Comparison of ENCODE assay signal across 17 cellular contexts in the genomic region with DNA sequence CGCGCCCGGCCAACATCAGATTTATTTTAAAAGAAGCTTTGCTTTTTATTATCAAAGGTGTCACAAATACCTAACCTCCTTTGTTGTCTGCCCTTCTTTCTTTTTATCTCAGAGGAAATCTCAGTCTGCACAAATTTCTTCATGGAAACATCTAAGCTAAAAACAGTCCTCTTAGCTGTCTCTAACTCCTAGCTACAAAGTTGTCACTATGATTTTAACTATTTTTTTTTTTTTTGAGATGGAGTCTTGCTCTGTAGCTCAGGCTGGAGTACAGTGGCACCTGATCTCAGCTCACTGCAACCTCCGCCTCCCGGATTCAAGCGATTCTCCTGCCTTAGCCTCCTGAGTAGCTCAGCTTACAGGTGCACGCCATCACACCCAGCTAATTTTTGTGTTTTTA. TPM values are rescaled to one million over a fixed set of nuclear protein-coding genes. Genes with fewer than 3 reads are reported as not detected.
DNase-seq lines count a peak whose midpoint lies in the region; ATAC-seq and TF ChIP-seq lines count a peak whose summit lies in the region.
"Had no signal": no experiment of that assay in that cellular context is flagged by ENCODE, and none has a peak within 500 bp of the region (broad histone marks: within the 10 kb centered on the region; RNA-seq: fewer than 3 reads in every experiment).

No MANE protein-coding gene starts in this region.

- POLR2A ChIA-PET in PC-9 (lab: Charles Lee; ENCODE audit: unreplicated experiment): interaction anchor here (0.7 kb wide), 1 partner anchor 267 kb away, joined by 4 read pairs; no protein-coding TSS in a partner anchor

- no peak overlapping the region for H2AFZ ChIP-seq in PC-9

- no peak for TF ChIP-seq CTCF in PC-9 (conservative IDR thresholded peaks at IDR 0.05)
- TF ChIP-seq CTCF in brain (conservative IDR thresholded peaks at IDR 0.05): no peak
- no peak for TF ChIP-seq CTCF in type B pancreatic cell (conservative IDR thresholded peaks at IDR 0.05)

- CTCF ChIA-PET in PC-9 (lab: Charles Lee): interaction anchor here (0.6 kb wide), 2 partner anchors 97 to 438 kb away, joined by 3 read pairs; no protein-coding TSS in a partner anchor

- peak overlapping the region; percentile 56 for H3K4me3 Mint-ChIP-seq in activated naive CD4-positive, alpha-beta T cell treated with anti-CD3 and anti-CD28 coated beads, Interleukin-2, amount 50 U/mL, for 24 hours
- H3K4me3 Mint-ChIP-seq in brain (peak overlapping the region in 4 of 5 experiments; percentile 5 to 70 (median 62)), type B pancreatic cell (no peak overlapping the region)

- intact Hi-C loops in PC-9 (cut with micrococcal nuclease; ENCODE audit: unreplicated experiment) (no loop called here), aorta (cut with DNase I) (no loop called here)

- peaks cover 100% of the 10 kb centered on the region for H4K20me1 ChIP-seq in PC-9 (ENCODE audit: insufficient read depth)

- no peaks in the 10 kb centered on the region for H3K9me3 Mint-ChIP-seq in activated naive CD4-positive, alpha-beta T cell treated with anti-CD3 and anti-CD28 coated beads, Interleukin-2, amount 50 U/mL, for 24 hours
- peaks cover 0 to 5% (median 0%) of the 10 kb centered on the region in 5 experiments for H3K9me3 Mint-ChIP-seq in brain
- H3K9me3 Mint-ChIP-seq in type B pancreatic cell: no peaks in the 10 kb centered on the region

- H3K27me3 ChIP-seq in PC-9 (ENCODE audit: insufficient read depth, low read depth) (no peaks in the 10 kb centered on the region), aorta (ENCODE audit: control insufficient read depth in 1 of 2, insufficient read depth in 2 of 2, low read length in 1 of 2) (no peaks in the 10 kb centered on the region)
- H3K27me3 ChIP-seq: upper lobe of right lung had no signal

- H3K27ac Mint-ChIP-seq in activated naive CD4-positive, alpha-beta T cell treated with anti-CD3 and anti-CD28 coated beads, Interleukin-2, amount 50 U/mL, for 24 hours: peak overlapping the region; percentile 27
- peak overlapping the region in 2 of 5 experiments; percentile 61 to 66 for H3K27ac Mint-ChIP-seq in brain
- H3K27ac Mint-ChIP-seq in type B pancreatic cell: peak overlapping the region; percentile 56

- H3K4me1 ChIP-seq in PC-9 (replicated peaks; ENCODE audit: insufficient read depth) (peaks cover 38% of the 10 kb centered on the region), aorta (ENCODE audit: control insufficient read depth in 1 of 2, insufficient read depth in 2 of 2, low read length in 2 of 2) (peaks cover 0 to 4% of the 10 kb centered on the region in 2 donors)

- H3F3A ChIP-seq in PC-9 (ENCODE audit: insufficient read depth, low read depth): peaks cover 33% of the 10 kb centered on the region

- no peaks in the 10 kb centered on the region for H3K27me3 Mint-ChIP-seq in activated naive CD4-positive, alpha-beta T cell treated with anti-CD3 and anti-CD28 coated beads, Interleukin-2, amount 50 U/mL, for 24 hours
- H3K27me3 Mint-ChIP-seq in brain: no peaks in the 10 kb centered on the region
- H3K27me3 Mint-ChIP-seq in type B pancreatic cell: no peaks in the 10 kb centered on the region

- 97 to 99% methylated on average over 7 of the region's 7 CpGs for WGBS in aorta, 2 donors

- H3K4me2 ChIP-seq in PC-9: 0 out of 2 replicates have a peak overlapping the region, but pooled peaks have one; percentile 1

- H3K9me3 ChIP-seq in PC-9 (ENCODE audit: insufficient read depth, low read depth): no peaks in the 10 kb centered on the region
- no peaks in the 10 kb centered on the region for H3K9me3 ChIP-seq in aorta (ENCODE audit: control insufficient read depth, low read length)
- H3K9me3 ChIP-seq: Caco-2, upper lobe of right lung had no signal

- BruUV-seq in PC-9 (replicated peaks; lab: Mats Ljungman, UMichigan): no TSS peak

- H3K36me3 ChIP-seq in PC-9 (ENCODE audit: low read depth) (peaks cover 45% of the 10 kb centered on the region), aorta (ENCODE audit: control insufficient read depth in 1 of 2, insufficient read depth in 2 of 2, low read length in 1 of 2) (peaks cover 0 to 1% of the 10 kb centered on the region in 2 donors)

- peaks cover 100% of the 10 kb centered on the region for H3K79me2 ChIP-seq in PC-9 (ENCODE audit: low read depth)

- ATAC-seq in HG03039 (IDR thresholded peaks at IDR 0.05; ENCODE audit: unreplicated experiment): no peak
- ATAC-seq in aorta (ENCODE audit: low FRiP score): no peak
- no peak for ATAC-seq in HG02938 (IDR thresholded peaks at IDR 0.05; ENCODE audit: unreplicated experiment)
- ATAC-seq: upper lobe of right lung had no signal

- H3K4me3 ChIP-seq in PC-9: no peak overlapping the region
- H3K4me3 ChIP-seq in aorta (ENCODE audit: low read length in 2 of 2): no peak overlapping the region
- H3K4me3 ChIP-seq: upper lobe of right lung had no signal

- DNase-seq in activated naive CD4-positive, alpha-beta T cell treated with Interleukin-2 at 50 U/mL for 16 hours: no peak
- DNase-seq in PC-9 (no peak), type B pancreatic cell (ENCODE audit: extremely low spot score, unreplicated experiment) (no peak), aorta (no peak)
- DNase-seq: Caco-2; central memory CD4-positive, alpha-beta T cell; IMR-90; midbrain; MV-4-11; NCI-H1930; NCI-H510A; upper lobe of right lung; WERI-Rb-1 had no signal

- H3K4me1 Mint-ChIP-seq in activated naive CD4-positive, alpha-beta T cell treated with anti-CD3 and anti-CD28 coated beads, Interleukin-2, amount 50 U/mL, for 24 hours: peaks cover 79% of the 10 kb centered on the region
- H3K4me1 Mint-ChIP-seq in brain (peaks cover 85% of the 10 kb centered on the region), type B pancreatic cell (ENCODE audit: unreplicated experiment) (peaks cover 44% of the 10 kb centered on the region)

- H3K9me2 ChIP-seq in PC-9 (ENCODE audit: insufficient read depth): no peaks in the 10 kb centered on the region

- peaks cover 3% of the 10 kb centered on the region for H3K36me3 Mint-ChIP-seq in activated naive CD4-positive, alpha-beta T cell treated with anti-CD3 and anti-CD28 coated beads, Interleukin-2, amount 50 U/mL, for 24 hours
- H3K36me3 Mint-ChIP-seq in brain (peaks cover 65% of the 10 kb centered on the region), type B pancreatic cell (peaks cover 33% of the 10 kb centered on the region)

- no peak overlapping the region for H3K27ac ChIP-seq in PC-9
- H3K27ac ChIP-seq in aorta (ENCODE audit: low read depth in 1 of 2, low read length in 2 of 2): no peak overlapping the region
- H3K27ac ChIP-seq: upper lobe of right lung, WERI-Rb-1 had no signal

RNA-seq across cellular contexts. Expression of a gene that starts 7.3 kb away (rescaled TPM):
- total RNA-seq in PC-9 (2021) (77.0 and 112 TPM in 2 replicates), type B pancreatic cell (ENCODE audit: low replicate concordance) (97.9 and 116 TPM in 2 replicates), aorta (10 to 100 TPM; 74.9 to 98.7 TPM)
- polyA plus RNA-seq in brain (ENCODE audit: insufficient read depth, low read depth, low replicate concordance) (23.0 TPM), aorta (10 to 100 TPM; 36.3 to 56.6 TPM)

RNA-seq across cellular contexts. Expression of a gene that starts 54.2 kb away (rescaled TPM):
- total RNA-seq in PC-9 (2021) (132 and 139 TPM in 2 replicates), type B pancreatic cell (ENCODE audit: low replicate concordance) (99.3 and 107 TPM in 2 replicates), aorta (1 to 10 TPM in 1 of 2 donors, under 1 TPM in 1; 0.71 to 1.6 TPM)
- polyA plus RNA-seq in brain (ENCODE audit: insufficient read depth, low read depth, low replicate concordance) (not detected), aorta (under 1 TPM in 1 of 2 donors, not detected in 1; 0.08 TPM)

Comparison
In these comparisons a context has a peak if more than half of its experiments do, and no peak if none do; other contexts are left out.
1. RNA of a gene that starts 54.2 kb away (total RNA-seq): 132 to 139 TPM in PC-9 and 99.3 to 107 TPM in type B pancreatic cell; 0.71 to 1.6 TPM in aorta; every median in the first group is over 10 times any median in the second.